Comparison of ENCODE assay signal across 1 cellular context in genomic region chr4:98203406-98204235, GRCh38.
TF ChIP-seq lines count a peak whose summit lies in the region.

No MANE protein-coding gene starts in this region.

TF ChIP-seq in GM12878, 131 proteins besides CTCF, POLR2A, EP300 and RAD21 (continued from another document):
- TF ChIP-seq TCF3 (IDR thresholded peaks at IDR 0.05; ENCODE audit: borderline replicate concordance, insufficient read depth, low read depth, low read length): 0 out of 2 replicates have a peak, but pooled peaks have one; percentile 5
- no peak for TF ChIP-seq ZBED1 (IDR thresholded peaks at IDR 0.05; ENCODE audit: borderline replicate concordance)
- TF ChIP-seq ZNF384 (IDR thresholded peaks at IDR 0.05; ENCODE audit: borderline replicate concordance, low read depth, low read length): peak; percentile 63; the same call in 1 of the 2 replicates
- TF ChIP-seq POU2F2 (IDR thresholded peaks at IDR 0.05; ENCODE audit: borderline replicate concordance, low read depth, low read length): peak; percentile 80; the same call in 1 of the 3 replicates
- no peak for TF ChIP-seq POLR2AphosphoS2 (IDR thresholded peaks at IDR 0.05; ENCODE audit: low read depth, low read length)
- TF ChIP-seq SKIL (IDR thresholded peaks at IDR 0.05; ENCODE audit: low read depth, poor library complexity, severe bottlenecking): no peak
- no peak for TF ChIP-seq NBN (IDR thresholded peaks at IDR 0.05)
- no peak for TF ChIP-seq MTA3 (IDR thresholded peaks at IDR 0.05; ENCODE audit: borderline replicate concordance, low read length)
- no peak for TF ChIP-seq FOS (IDR thresholded peaks at IDR 0.05; ENCODE audit: borderline replicate concordance, extremely low read depth, insufficient read length)
- TF ChIP-seq MEF2A (IDR thresholded peaks at IDR 0.05; ENCODE audit: insufficient read depth, low read depth, low read length): no peak
- TF ChIP-seq PAX8 (IDR thresholded peaks at IDR 0.05): no peak
- TF ChIP-seq IKZF1 (conservative IDR thresholded peaks at IDR 0.05): 0 out of 2 replicates have a peak, but pooled peaks have one; percentile 19
- no peak for TF ChIP-seq ZNF24 (IDR thresholded peaks at IDR 0.05)
- TF ChIP-seq IRF5 (IDR thresholded peaks at IDR 0.05; ENCODE audit: borderline replicate concordance): no peak
- no peak for TF ChIP-seq E2F4 (IDR thresholded peaks at IDR 0.05; ENCODE audit: low read depth, low read length)
- TF ChIP-seq CREM (IDR thresholded peaks at IDR 0.05; ENCODE audit: low read depth): peak; percentile 9; the same call in 1 of the 2 replicates
- TF ChIP-seq MAX (IDR thresholded peaks at IDR 0.05; ENCODE audit: low read depth, low read length): 0 out of 2 replicates have a peak, but pooled peaks have one; percentile 11
- TF ChIP-seq ZNF622 (IDR thresholded peaks at IDR 0.05): no peak
- TF ChIP-seq RUNX3 (IDR thresholded peaks at IDR 0.05; ENCODE audit: low read length): no peak
- peak; percentile 57; the same call in 1 of the 2 replicates for TF ChIP-seq MXI1 (IDR thresholded peaks at IDR 0.05; ENCODE audit: low read depth, low read length)
- no peak for TF ChIP-seq ZBTB33 (IDR thresholded peaks at IDR 0.05)
- TF ChIP-seq TCF7 (IDR thresholded peaks at IDR 0.05; ENCODE audit: borderline replicate concordance): no peak
- TF ChIP-seq DPF2 (IDR thresholded peaks at IDR 0.05): peak; percentile 59; the same call in 1 of the 2 replicates
- TF ChIP-seq IRF4 (IDR thresholded peaks at IDR 0.05; ENCODE audit: low read depth, low read length): 0 out of 2 replicates have a peak, but pooled peaks have one; percentile 39
- TF ChIP-seq TCF12 (IDR thresholded peaks at IDR 0.05; ENCODE audit: low read depth, low read length): no peak
- peak; percentile 34; the same call in 1 of the 2 replicates for TF ChIP-seq PAX5 (IDR thresholded peaks at IDR 0.05; ENCODE audit: borderline replicate concordance, low read depth, low read length)
- no peak for TF ChIP-seq YY1 (IDR thresholded peaks at IDR 0.05; ENCODE audit: low read depth, low read length)
TF ChIP-seq in GM12878: peak in this region for 12.
